ENCODE assay signal across 14 cellular contexts in the genomic region with DNA sequence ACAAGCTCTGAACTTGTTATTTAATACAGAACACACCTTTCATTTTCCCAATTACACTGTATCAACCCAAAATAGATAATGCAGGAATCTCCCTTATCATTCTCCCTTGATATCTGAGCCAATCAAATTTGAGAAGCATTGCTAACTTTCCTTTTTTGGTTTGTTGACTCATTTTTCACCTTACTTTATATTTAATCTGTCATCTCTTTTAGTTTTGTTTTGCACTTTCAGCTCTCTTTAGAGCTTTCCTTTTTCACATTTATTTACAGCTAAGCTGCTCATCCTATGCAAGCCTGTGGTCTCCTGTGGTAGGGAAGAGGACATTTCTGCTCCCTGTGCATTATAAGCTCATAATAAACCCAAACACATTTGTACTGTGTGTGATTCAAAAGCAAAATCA. TPM values are rescaled to one million over a fixed set of nuclear protein-coding genes. Genes with fewer than 3 reads are reported as not detected.
DNase-seq lines count a peak whose midpoint lies in the region; ATAC-seq and TF ChIP-seq lines count a peak whose summit lies in the region.
"Had no signal": no experiment of that assay in that cellular context is flagged by ENCODE, and none has a peak within 500 bp of the region (broad histone marks: within the 10 kb centered on the region; RNA-seq: fewer than 3 reads in every experiment).

No MANE protein-coding gene starts in this region.

- H3K27ac Mint-ChIP-seq in HFFc6 (0 out of 2 replicates have a peak overlapping the region, but pooled peaks have one; percentile 1), progenitor cell of endocrine pancreas (no peak overlapping the region)
- H3K27ac Mint-ChIP-seq: effector memory CD8-positive, alpha-beta T cell; IgD-negative memory B cell had no signal

- H3K4me1 Mint-ChIP-seq in HFFc6 (ENCODE audit: low read depth) = peaks cover 21% of the 10 kb centered on the region
- peaks cover 3% of the 10 kb centered on the region for H3K4me1 Mint-ChIP-seq in progenitor cell of endocrine pancreas (ENCODE audit: low read depth)

- H3K9me3 Mint-ChIP-seq in HFFc6 (no peaks in the 10 kb centered on the region), progenitor cell of endocrine pancreas (ENCODE audit: low read depth) (no peaks in the 10 kb centered on the region)
- H3K9me3 Mint-ChIP-seq: effector memory CD8-positive, alpha-beta T cell; IgD-negative memory B cell had no signal

- ATAC-seq in GM18870 (IDR thresholded peaks at IDR 0.05; ENCODE audit: unreplicated experiment) (peak; percentile 82), HG03442 (IDR thresholded peaks at IDR 0.05; ENCODE audit: unreplicated experiment) (peak; percentile 60)
- ATAC-seq: effector memory CD8-positive, alpha-beta T cell had no signal

- H3K79me2 ChIP-seq in ACC112 (ENCODE audit: control insufficient read depth, insufficient read depth, low read length, unreplicated experiment) = no peaks in the 10 kb centered on the region

- TF ChIP-seq CTCF in HFFc6 (IDR thresholded peaks at IDR 0.05) (no peak), progenitor cell of endocrine pancreas (IDR thresholded peaks at IDR 0.05; ENCODE audit: unreplicated experiment) (no peak)

- no peaks in the 10 kb centered on the region for H3K27me3 ChIP-seq in ACC112 (ENCODE audit: insufficient read depth, low read length)
- H3K27me3 ChIP-seq: BLaER1 treated with 17β-estradiol and CSF1 and Interleukin-3, amounts not matched to agents 10 nM and 100 nM had no signal

- peaks cover 9% of the 10 kb centered on the region; the same call in 1 of the 2 replicates for H3K36me3 Mint-ChIP-seq in HFFc6 (ENCODE audit: low read depth)
- H3K36me3 Mint-ChIP-seq in progenitor cell of endocrine pancreas (ENCODE audit: insufficient read depth) = peaks cover 11% of the 10 kb centered on the region
- H3K36me3 Mint-ChIP-seq: IgD-negative memory B cell had no signal

- H3K4me1 ChIP-seq in ACC112 (ENCODE audit: control insufficient read depth, insufficient read depth, low read length, unreplicated experiment) = peaks cover 10% of the 10 kb centered on the region

- H3K4me3 Mint-ChIP-seq in HFFc6 (no peak overlapping the region), progenitor cell of endocrine pancreas (ENCODE audit: low read depth) (no peak overlapping the region)
- H3K4me3 Mint-ChIP-seq: effector memory CD8-positive, alpha-beta T cell; IgD-negative memory B cell had no signal

- no peak for DNase-seq in HFFc6
- no peak for DNase-seq in progenitor cell of endocrine pancreas (ENCODE audit: low spot score, unreplicated experiment)
- DNase-seq in HuH-7.5 (ENCODE audit: low spot score) = no peak
- DNase-seq in NCI-H446 (lab: John Stamatoyannopoulos, UW) = no peak
- DNase-seq in NK-92 treated with Interleukin-12 subunit alpha and Interleukin-12 subunit beta, amount 100 ng/mL, for 24 hours (lab: John Stamatoyannopoulos, UW) = no peak
- DNase-seq: activated gamma-delta T cell; effector memory CD8-positive, alpha-beta T cell; NCI-H510A had no signal

- H3K27me3 Mint-ChIP-seq in HFFc6 (ENCODE audit: insufficient read depth) (no peaks in the 10 kb centered on the region; the same call in 1 of the 2 replicates), progenitor cell of endocrine pancreas (no peaks in the 10 kb centered on the region)
- H3K27me3 Mint-ChIP-seq: effector memory CD8-positive, alpha-beta T cell; IgD-negative memory B cell had no signal

- H3K4me3 ChIP-seq in ACC112 (ENCODE audit: low read depth, low read length) = no peak overlapping the region
- H3K4me3 ChIP-seq: BLaER1 treated with 17β-estradiol and CSF1 and Interleukin-3, amounts not matched to agents 10 nM and 100 nM; thoracic aorta had no signal

- 0 out of 2 replicates have a peak overlapping the region, but pooled peaks have one; percentile 17 for H3K27ac ChIP-seq in ACC112 (ENCODE audit: low read depth, low read length)
- H3K27ac ChIP-seq: BLaER1 treated with 17β-estradiol and CSF1 and Interleukin-3, amounts not matched to agents 10 nM and 100 nM; thoracic aorta had no signal

- peaks cover 6% of the 10 kb centered on the region; the same call in 1 of the 2 replicates for H3K36me3 ChIP-seq in ACC112 (ENCODE audit: insufficient read depth, low read length)

- no peak overlapping the region for H2AFZ ChIP-seq in ACC112 (ENCODE audit: low read length, unreplicated experiment)

RNA-seq across cellular contexts. Expression of a gene that starts 50.1 kb away (rescaled TPM):
- 10 to 100 TPM; 66.9 to 88.1 (median 80.7) TPM for total RNA-seq in HFFc6 (2021; fragmentation: NEBNext Ultra II Directional; extraction: Animal tissue kit (Norgen Biotek cat#: 25700))
- total RNA-seq in progenitor cell of endocrine pancreas = 69.1 and 75.3 TPM in 2 replicates

RNA-seq across cellular contexts. Expression of a gene that starts 53.9 kb away (rescaled TPM):
- 10 to 100 TPM; 38.3 to 47.1 (median 42.4) TPM for total RNA-seq in HFFc6 (2021; fragmentation: NEBNext Ultra II Directional; extraction: Animal tissue kit (Norgen Biotek cat#: 25700))
- total RNA-seq in progenitor cell of endocrine pancreas = 5.1 and 7.9 TPM in 2 replicates
